ENCODE assay signal across 20 cellular contexts in the genomic region with DNA sequence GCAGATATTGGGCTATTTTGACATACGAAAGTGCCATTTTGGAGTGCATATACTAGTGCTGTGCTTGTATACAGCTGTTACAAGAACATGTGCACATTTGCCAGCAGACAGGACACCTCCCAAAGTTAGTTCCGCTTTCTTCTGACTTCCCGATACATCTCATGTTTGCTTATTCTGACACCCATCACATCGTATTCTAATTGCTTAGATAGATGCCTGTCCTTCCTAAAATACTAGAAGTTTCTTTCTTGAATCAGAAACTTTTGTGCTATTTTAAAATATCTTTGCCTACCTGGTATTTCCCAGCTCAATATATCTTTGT.
"Had no signal": no experiment of that assay in that cellular context is flagged by ENCODE, and none has a peak within 500 bp of the region (broad histone marks: within the 10 kb centered on the region; RNA-seq: fewer than 3 reads in every experiment).

No MANE protein-coding gene starts in this region.

- H3K27ac ChIP-seq: esophagus muscularis mucosa, hepatocyte, neutrophil, thyroid gland had no signal

- H3K27me3 Mint-ChIP-seq: activated CD8-positive, alpha-beta T cell treated with anti-CD3 and anti-CD28 coated beads for 36 hours; activated naive CD8-positive, alpha-beta T cell; naive thymus-derived CD8-positive, alpha-beta T cell had no signal

- H3K27me3 ChIP-seq: colonic mucosa, esophagus muscularis mucosa, hepatocyte, thyroid gland had no signal

- H3K4me3 Mint-ChIP-seq: activated CD8-positive, alpha-beta T cell treated with anti-CD3 and anti-CD28 coated beads for 36 hours; activated naive CD8-positive, alpha-beta T cell; activated T-cell treated with anti-CD3 and anti-CD28 coated beads, Interleukin-2, amount 50 U/mL, for 72 hours; memory B cell; naive thymus-derived CD8-positive, alpha-beta T cell; stimulated activated naive B cell treated with anti-CD40 and anti-IgM and Interleukin-4, amounts not matched to agents 10 μg/mL and 1 μg/mL and 100 μg/mL, for 72 hours; WTC11 had no signal

- H3K9me3 ChIP-seq: colonic mucosa, esophagus muscularis mucosa, neutrophil, thyroid gland had no signal

- H3K36me3 Mint-ChIP-seq: WTC11 had no signal

- H3K27ac Mint-ChIP-seq: activated CD8-positive, alpha-beta T cell treated with anti-CD3 and anti-CD28 coated beads for 36 hours; activated naive CD8-positive, alpha-beta T cell; activated T-cell treated with anti-CD3 and anti-CD28 coated beads, Interleukin-2, amount 50 U/mL, for 72 hours; memory B cell; naive thymus-derived CD8-positive, alpha-beta T cell; stimulated activated naive B cell treated with anti-CD40 and anti-IgM and Interleukin-4, amounts not matched to agents 10 μg/mL and 1 μg/mL and 100 μg/mL, for 72 hours; WTC11 had no signal

- DNase-seq: activated CD4-positive, alpha-beta T cell treated with anti-CD3 and anti-CD28 coated beads for 48 hours; activated CD8-positive, alpha-beta T cell treated with anti-CD3 and anti-CD28 coated beads for 36 hours; activated gamma-delta T cell treated with Interleukin-2 at 50 U/mL for 16 hours; activated T-cell treated with anti-CD3 and anti-CD28 coated beads, Interleukin-2, amount 50 U/mL, for 72 hours; amniotic stem cell; central memory CD4-positive, alpha-beta T cell; islet precursor cell; left ventricle myocardium superior; naive thymus-derived CD8-positive, alpha-beta T cell; stimulated activated CD4-positive, alpha-beta T cell treated with anti-CD3 and anti-CD28 coated beads, Interleukin-2, amount 100 ng/mL, for 48 hours; stimulated activated naive B cell treated with anti-CD40 and anti-IgM and Interleukin-4, amounts not matched to agents 10 μg/mL and 1 μg/mL and 100 μg/mL, for 72 hours; T-helper 9 cell; thyroid gland had no signal

- H3K4me1 Mint-ChIP-seq: naive thymus-derived CD8-positive, alpha-beta T cell had no signal

- H3K4me2 ChIP-seq: hepatocyte had no signal

- H3K9me3 Mint-ChIP-seq: activated CD8-positive, alpha-beta T cell treated with anti-CD3 and anti-CD28 coated beads for 36 hours; activated T-cell treated with anti-CD3 and anti-CD28 coated beads, Interleukin-2, amount 50 U/mL, for 72 hours; memory B cell; naive thymus-derived CD8-positive, alpha-beta T cell; stimulated activated naive B cell treated with anti-CD40 and anti-IgM and Interleukin-4, amounts not matched to agents 10 μg/mL and 1 μg/mL and 100 μg/mL, for 72 hours; WTC11 had no signal

- H2AFZ ChIP-seq: hepatocyte had no signal

- H3K4me1 ChIP-seq: colonic mucosa, esophagus muscularis mucosa, thyroid gland had no signal

- H3K4me3 ChIP-seq: colonic mucosa, esophagus muscularis mucosa, hepatocyte, thyroid gland had no signal

- H3K36me3 ChIP-seq: colonic mucosa, neutrophil, thyroid gland had no signal

- H3K79me2 ChIP-seq: hepatocyte had no signal
